In the genomic region with DNA sequence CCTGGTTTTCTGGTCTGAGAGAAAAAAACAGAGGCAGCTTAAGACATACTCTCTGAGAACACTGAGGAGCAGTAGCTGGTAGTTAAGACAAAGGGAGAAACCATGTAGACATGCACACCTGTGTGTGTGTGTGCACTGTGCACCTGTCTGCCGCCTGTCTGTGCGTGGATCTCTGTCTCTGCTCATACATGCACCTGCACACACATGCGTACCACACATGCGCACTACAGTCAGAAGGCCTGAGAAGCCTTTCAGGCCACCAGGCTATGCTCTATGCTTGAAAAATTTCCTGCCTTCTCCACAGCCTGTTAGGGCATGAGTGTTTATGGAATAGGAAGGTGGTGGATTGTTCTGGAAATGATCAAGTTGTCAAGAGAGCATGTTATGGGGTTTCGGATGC, we compare ENCODE assay signal across 24 cellular contexts.
"Had no signal": no experiment of that assay in that cellular context is flagged by ENCODE, and none has a peak within 500 bp of the region (broad histone marks: within the 10 kb centered on the region; RNA-seq: fewer than 3 reads in every experiment).

No MANE protein-coding gene starts in this region.

- H3K9me3 Mint-ChIP-seq: stimulated activated naive CD8-positive, alpha-beta T cell treated with anti-CD3 and anti-CD28 coated beads, Interleukin-15, Interleukin-2, amounts not matched to agents 100 ng/mL and 50 ng/mL, for 24 hours had no signal

- H3K4me1 Mint-ChIP-seq: memory B cell; natural killer cell; stimulated activated naive B cell treated with anti-CD40 and anti-IgM and Interleukin-4, amounts not matched to agents 10 μg/mL and 1 μg/mL and 100 μg/mL, for 72 hours had no signal

- H3K27me3 ChIP-seq: foreskin keratinocyte, tibial nerve, upper lobe of left lung had no signal

- ATAC-seq: foreskin keratinocyte; gastroesophageal sphincter; heart left ventricle; left lobe of liver; natural killer cell; right cardiac atrium; stimulated activated naive B cell treated with anti-CD40 and anti-IgM and Interleukin-4, amounts not matched to agents 10 μg/mL and 1 μg/mL and 100 μg/mL, for 72 hours had no signal

- H3K27me3 Mint-ChIP-seq: memory B cell; stimulated activated naive CD8-positive, alpha-beta T cell treated with anti-CD3 and anti-CD28 coated beads, Interleukin-15, Interleukin-2, amounts not matched to agents 100 ng/mL and 50 ng/mL, for 24 hours had no signal

- H3K27ac Mint-ChIP-seq: memory B cell; natural killer cell; stimulated activated naive B cell treated with anti-CD40 and anti-IgM and Interleukin-4, amounts not matched to agents 10 μg/mL and 1 μg/mL and 100 μg/mL, for 72 hours; stimulated activated naive CD8-positive, alpha-beta T cell treated with anti-CD3 and anti-CD28 coated beads, Interleukin-15, Interleukin-2, amounts not matched to agents 100 ng/mL and 50 ng/mL, for 24 hours had no signal

- H3K27ac ChIP-seq: coronary artery, esophagus muscularis mucosa, foreskin keratinocyte, gastroesophageal sphincter, heart left ventricle, hepatocyte, parathyroid adenoma, prostate gland, skin epidermis, thoracic aorta, tibial nerve, upper lobe of left lung had no signal

- H3K4me1 ChIP-seq: esophagus muscularis mucosa, gastroesophageal sphincter, heart left ventricle, parathyroid adenoma, prostate gland, tibial nerve, upper lobe of left lung had no signal

- H3K36me3 ChIP-seq: esophagus muscularis mucosa, gastroesophageal sphincter, heart left ventricle, prostate gland, thoracic aorta, tibial nerve, upper lobe of left lung had no signal

- H3K4me3 ChIP-seq: coronary artery, esophagus muscularis mucosa, gastroesophageal sphincter, heart left ventricle, hepatocyte, lung, prostate gland, skin epidermis, thoracic aorta, tibial nerve, upper lobe of left lung had no signal

- H3K4me3 Mint-ChIP-seq: memory B cell; natural killer cell; stimulated activated naive B cell treated with anti-CD40 and anti-IgM and Interleukin-4, amounts not matched to agents 10 μg/mL and 1 μg/mL and 100 μg/mL, for 72 hours; stimulated activated naive CD8-positive, alpha-beta T cell treated with anti-CD3 and anti-CD28 coated beads, Interleukin-15, Interleukin-2, amounts not matched to agents 100 ng/mL and 50 ng/mL, for 24 hours had no signal

- H3K36me3 Mint-ChIP-seq: memory B cell; natural killer cell; stimulated activated naive B cell treated with anti-CD40 and anti-IgM and Interleukin-4, amounts not matched to agents 10 μg/mL and 1 μg/mL and 100 μg/mL, for 72 hours had no signal

- DNase-seq: dermis blood vessel endothelial cell; effector memory CD4-positive, alpha-beta T cell; foreskin keratinocyte; heart left ventricle; kidney; natural killer cell; right cardiac atrium; stimulated activated CD4-positive, alpha-beta T cell treated with anti-CD3 and anti-CD28 coated beads, Interleukin-15, amount 100 ng/mL, for 24 hours; stimulated activated CD4-positive, alpha-beta T cell treated with anti-CD3 and anti-CD28 coated beads, Interleukin-2, amount 100 ng/mL, for 48 hours; stimulated activated naive B cell treated with anti-CD40 and anti-IgM and Interleukin-4, amounts not matched to agents 10 μg/mL and 1 μg/mL and 100 μg/mL, for 72 hours; upper lobe of left lung had no signal

- H3K9me3 ChIP-seq: esophagus muscularis mucosa, gastroesophageal sphincter, heart left ventricle, prostate gland, thoracic aorta, tibial nerve, upper lobe of left lung had no signal
